18 cellular contexts compared by ENCODE assay signal in the genomic region with DNA sequence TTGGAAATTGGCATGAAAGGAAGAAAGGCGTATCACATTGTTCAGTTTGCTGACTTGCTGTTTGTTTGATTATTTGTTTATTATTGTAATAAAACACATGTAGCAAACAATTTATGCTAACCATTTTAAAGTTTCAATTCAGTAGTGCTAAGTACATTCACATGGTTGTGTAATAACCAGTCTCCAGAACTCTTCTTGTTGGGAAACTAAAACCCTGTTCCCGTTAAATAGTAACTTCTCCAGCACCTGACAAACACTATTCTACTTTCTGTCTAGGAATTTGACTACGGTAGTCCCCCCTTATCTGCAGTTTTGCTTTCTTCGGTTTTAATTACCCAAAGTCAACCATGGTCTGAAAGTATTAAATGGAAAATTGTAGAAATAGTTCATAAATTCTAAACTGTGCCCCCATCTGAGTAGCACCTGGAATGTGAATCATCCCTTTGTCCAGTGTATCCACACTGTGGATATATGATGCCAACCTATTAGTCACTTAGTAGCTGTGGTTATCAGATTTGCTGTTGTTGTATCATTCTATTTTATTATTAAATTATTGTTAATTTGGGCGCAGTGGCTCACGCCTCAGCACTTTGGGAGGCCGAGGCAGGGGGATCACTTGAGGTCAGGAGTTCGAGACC. TPM values are rescaled to one million over a fixed set of nuclear protein-coding genes. Genes with fewer than 3 reads are reported as not detected.
A peak's percentile ranks its signal among the peaks of the same experiment; 100 is the strongest.
DNase-seq lines count a peak whose midpoint lies in the region; ATAC-seq and TF ChIP-seq lines count a peak whose summit lies in the region.
"Had no signal": no experiment of that assay in that cellular context is flagged by ENCODE, and none has a peak within 500 bp of the region (broad histone marks: within the 10 kb centered on the region; RNA-seq: fewer than 3 reads in every experiment).

No MANE protein-coding gene starts in this region.

- peak; percentile 19 for DNase-seq in Daoy (ENCODE audit: low read depth)
- DNase-seq in PC-3 = peak; percentile 79
- DNase-seq in epithelial cell of esophagus (ENCODE audit: low read depth) = peak; percentile 73
- DNase-seq in naive B cell = no peak
- DNase-seq in vagina (ENCODE audit: extremely low spot score in 2 of 2) = no peak
- DNase-seq in DMS 273 (lab: John Stamatoyannopoulos, UW; ENCODE audit: unreplicated experiment) = no peak
- no peak for DNase-seq in NCI-H2107 treated with DMSO at 0.1 percent for 48 hours (lab: John Stamatoyannopoulos, UW; ENCODE audit: unreplicated experiment)
- DNase-seq: activated CD4-positive, alpha-beta T cell treated with anti-CD3 and anti-CD28 coated beads, Interleukin-2, amount 50 U/mL, for 1 hour; GF-D8; midbrain; NCI-H1105 treated with DMSO at 0.1 percent for 48 hours; NCI-H510A treated with DMSO at 0.1 percent for 48 hours; T-helper 2 cell had no signal

- TF ChIP-seq CTCF in PC-3 (conservative IDR thresholded peaks at IDR 0.05; ENCODE audit: low read depth, low read length) (no peak), epithelial cell of esophagus (IDR thresholded peaks at IDR 0.05; ENCODE audit: insufficient read depth, low read depth, low read length, missing control alignments) (no peak), vagina (IDR thresholded peaks at IDR 0.05) (no peak)

- no peaks in the 10 kb centered on the region for H3K36me3 ChIP-seq in PC-3 (ENCODE audit: low read depth, low read length)
- H3K36me3 ChIP-seq in vagina = peaks cover 0 to 5% of the 10 kb centered on the region in 2 donors
- H3K36me3 ChIP-seq: prostate gland had no signal

- H3K27me3 ChIP-seq in PC-3 (ENCODE audit: low read length) (no peaks in the 10 kb centered on the region), vagina (no peaks in the 10 kb centered on the region)

- peaks cover 31% of the 10 kb centered on the region for H4K20me1 ChIP-seq in PC-3 (ENCODE audit: low read length)

- H3K9me3 ChIP-seq in PC-3 (ENCODE audit: low read length) = no peaks in the 10 kb centered on the region
- no peaks in the 10 kb centered on the region for H3K9me3 ChIP-seq in vagina
- H3K9me3 ChIP-seq: prostate gland had no signal

- BruUV-seq in PC-3 (replicated peaks; lab: Mats Ljungman, UMichigan) = no TSS peak

- intact Hi-C loops in PC-3 (cut with micrococcal nuclease) (no loop called here), vagina (cut with DNase I) (no loop called here)

- H3K27ac ChIP-seq in PC-3 (ENCODE audit: low read length) (peak overlapping the region; percentile 47), vagina (no peak overlapping the region)
- H3K27ac ChIP-seq: C4-2B, prostate gland had no signal

- no peaks in the 10 kb centered on the region for H3K9me2 ChIP-seq in PC-3 (replicated peaks; ENCODE audit: low read length)

- CTCF ChIA-PET in PC-3 (lab: Charles Lee) = no interaction called here

- peaks cover 0 to 6% of the 10 kb centered on the region in 2 donors for H3K36me3 Mint-ChIP-seq in naive B cell

- ATAC-seq in PC-3 = peak; percentile 89
- ATAC-seq in naive B cell (ENCODE audit: low read depth in 2 of 2) = no peak
- no peak for ATAC-seq in GM18870 (IDR thresholded peaks at IDR 0.05; ENCODE audit: unreplicated experiment)
- ATAC-seq: HCT116, Panc1 had no signal

- no peak overlapping the region for H2AFZ ChIP-seq in PC-3 (ENCODE audit: low read length)

- H3K27ac Mint-ChIP-seq in naive B cell = peak overlapping the region in 5 of 6 donors; percentile 10 to 98 (median 53)

- H3K79me2 ChIP-seq in PC-3 (ENCODE audit: low read length) = peaks cover 100% of the 10 kb centered on the region

- TF ChIP-seq POLR2A in vagina (IDR thresholded peaks at IDR 0.05) = no peak

- no peak overlapping the region for H3K4me3 ChIP-seq in PC-3 (ENCODE audit: low read length)
- H3K4me3 ChIP-seq in epithelial cell of esophagus (ENCODE audit: low read length) = no peak overlapping the region
- no peak overlapping the region for H3K4me3 ChIP-seq in vagina
- H3K4me3 ChIP-seq: prostate gland had no signal

- POLR2A ChIA-PET in PC-3 (lab: Charles Lee; ENCODE audit: unreplicated experiment) = interaction anchor here (0.7 kb wide), 1 partner anchor 27 kb away, joined by 3 read pairs; no protein-coding TSS in a partner anchor

- H3K27me3 Mint-ChIP-seq in naive B cell = no peaks in the 10 kb centered on the region

- peaks cover 6% of the 10 kb centered on the region for H3F3A ChIP-seq in PC-3 (ENCODE audit: low read length, unreplicated experiment)

- H3K4me1 ChIP-seq in PC-3 (ENCODE audit: insufficient read depth, low read length) (peaks cover 32% of the 10 kb centered on the region), vagina (peaks cover 83% of the 10 kb centered on the region)

- no peaks in the 10 kb centered on the region for H3K9me3 Mint-ChIP-seq in naive B cell

- peaks cover 41 to 78% (median 65%) of the 10 kb centered on the region in 3 donors for H3K4me1 Mint-ChIP-seq in naive B cell

- no peak overlapping the region for H3K9ac ChIP-seq in PC-3 (ENCODE audit: low read length)

- peak overlapping the region in 2 of 8 donors; percentile 36 to 66 for H3K4me3 Mint-ChIP-seq in naive B cell

- H3K4me2 ChIP-seq in PC-3 (ENCODE audit: low read length) = peak overlapping the region; percentile 47

RNA-seq across cellular contexts. Expression of gene MORC3, which starts 5.5 kb away (rescaled TPM):
- total RNA-seq in Daoy (2014; rRNA removed; shearing (Covaris generic)) = 28.6 and 40.9 TPM in 2 replicates
- 17.9 and 23.0 TPM in 2 replicates for total RNA-seq in PC-3 (2014; rRNA removed)
- 10 to 100 TPM; 20.6 to 59.6 (median 39.8) TPM for polyA plus RNA-seq in naive B cell (ENCODE audit: low read depth in 6 of 6)
- total RNA-seq in vagina = 51.6 TPM

RNA-seq across cellular contexts. Expression of gene CHAF1B, which starts 59.7 kb away (rescaled TPM):
- 11.1 and 14.9 TPM in 2 replicates for total RNA-seq in Daoy (2014; rRNA removed; shearing (Covaris generic))
- total RNA-seq in PC-3 (2014; rRNA removed) (18.5 and 19.0 TPM in 2 replicates), vagina (1.7 TPM)
- polyA plus RNA-seq in naive B cell (ENCODE audit: low read depth in 6 of 6) = 1 to 10 TPM in 2 of 6 donors, under 1 TPM in 4; 0.33 to 1.8 (median 0.55) TPM

Comparison
In these comparisons a context has a peak if more than half of its experiments do, and no peak if none do; other contexts are left out.
1. DNase-seq: peak in Daoy (single experiment), PC-3 (single experiment) and epithelial cell of esophagus (single experiment); none in naive B cell (single experiment), vagina (0 of 2), DMS 273 (single experiment) and NCI-H2107 treated with DMSO at 0.1 percent for 48 hours (single experiment).